Comparison of ENCODE assay signal across 1 cellular context in the genomic region with DNA sequence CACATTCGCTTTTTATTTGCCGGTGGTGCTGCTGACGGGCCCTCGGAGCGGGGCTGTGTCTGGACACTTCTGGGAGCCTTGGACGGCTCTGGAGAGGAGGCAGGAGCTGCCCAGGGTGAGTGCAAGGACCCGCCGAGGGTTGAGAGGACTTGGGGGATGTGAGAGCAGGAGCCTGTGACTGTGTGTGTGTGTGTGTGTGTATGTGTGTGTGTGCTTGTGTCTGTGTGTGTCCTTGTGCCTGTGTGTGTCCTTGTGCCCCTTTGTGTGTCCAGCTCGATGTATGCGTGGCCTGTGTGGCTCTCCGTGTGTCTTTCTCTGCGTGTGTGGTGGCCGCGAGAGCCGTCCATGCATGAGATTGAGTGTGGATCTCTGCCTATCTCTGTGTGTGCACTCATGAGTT.
TF ChIP-seq lines count a peak whose summit lies in the region.

No MANE protein-coding gene starts in this region.

TF ChIP-seq in WTC11, 78 proteins besides CTCF, POLR2A, EP300 and RAD21 (continued from another document):
- no peak for TF ChIP-seq E2F5 (CRISPR knock-in tag; IDR thresholded peaks at IDR 0.05)
- no peak for TF ChIP-seq NFE2L1 (CRISPR knock-in tag; IDR thresholded peaks at IDR 0.05)
- no peak for TF ChIP-seq RORB (CRISPR knock-in tag; IDR thresholded peaks at IDR 0.05)
- no peak for TF ChIP-seq RELA (CRISPR knock-in tag; IDR thresholded peaks at IDR 0.05; ENCODE audit: borderline replicate concordance)
- TF ChIP-seq FOXK1 (CRISPR knock-in tag; IDR thresholded peaks at IDR 0.05), result no peak
- no peak for TF ChIP-seq GTF2I (CRISPR knock-in tag; conservative IDR thresholded peaks at IDR 0.05)
- TF ChIP-seq, protein P1, sequence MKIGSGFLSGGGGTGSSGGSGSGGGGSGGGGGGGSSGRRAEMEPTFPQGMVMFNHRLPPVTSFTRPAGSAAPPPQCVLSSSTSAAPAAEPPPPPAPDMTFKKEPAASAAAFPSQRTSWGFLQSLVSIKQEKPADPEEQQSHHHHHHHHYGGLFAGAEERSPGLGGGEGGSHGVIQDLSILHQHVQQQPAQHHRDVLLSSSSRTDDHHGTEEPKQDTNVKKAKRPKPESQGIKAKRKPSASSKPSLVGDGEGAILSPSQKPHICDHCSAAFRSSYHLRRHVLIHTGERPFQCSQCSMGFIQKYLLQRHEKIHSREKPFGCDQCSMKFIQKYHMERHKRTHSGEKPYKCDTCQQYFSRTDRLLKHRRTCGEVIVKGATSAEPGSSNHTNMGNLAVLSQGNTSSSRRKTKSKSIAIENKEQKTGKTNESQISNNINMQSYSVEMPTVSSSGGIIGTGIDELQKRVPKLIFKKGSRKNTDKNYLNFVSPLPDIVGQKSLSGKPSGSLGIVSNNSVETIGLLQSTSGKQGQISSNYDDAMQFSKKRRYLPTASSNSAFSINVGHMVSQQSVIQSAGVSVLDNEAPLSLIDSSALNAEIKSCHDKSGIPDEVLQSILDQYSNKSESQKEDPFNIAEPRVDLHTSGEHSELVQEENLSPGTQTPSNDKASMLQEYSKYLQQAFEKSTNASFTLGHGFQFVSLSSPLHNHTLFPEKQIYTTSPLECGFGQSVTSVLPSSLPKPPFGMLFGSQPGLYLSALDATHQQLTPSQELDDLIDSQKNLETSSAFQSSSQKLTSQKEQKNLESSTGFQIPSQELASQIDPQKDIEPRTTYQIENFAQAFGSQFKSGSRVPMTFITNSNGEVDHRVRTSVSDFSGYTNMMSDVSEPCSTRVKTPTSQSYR (CRISPR knock-in tag; IDR thresholded peaks at IDR 0.05), result no peak
- no peak for TF ChIP-seq SMAD3 (CRISPR knock-in tag; IDR thresholded peaks at IDR 0.05; ENCODE audit: borderline replicate concordance)
- TF ChIP-seq ZNF317 (CRISPR knock-in tag; IDR thresholded peaks at IDR 0.05; ENCODE audit: borderline replicate concordance, low read depth), result no peak
- TF ChIP-seq, protein P2, sequence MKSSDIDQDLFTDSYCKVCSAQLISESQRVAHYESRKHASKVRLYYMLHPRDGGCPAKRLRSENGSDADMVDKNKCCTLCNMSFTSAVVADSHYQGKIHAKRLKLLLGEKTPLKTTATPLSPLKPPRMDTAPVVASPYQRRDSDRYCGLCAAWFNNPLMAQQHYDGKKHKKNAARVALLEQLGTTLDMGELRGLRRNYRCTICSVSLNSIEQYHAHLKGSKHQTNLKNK (CRISPR knock-in tag; IDR thresholded peaks at IDR 0.05), result no peak
- no peak for TF ChIP-seq ZNF423 (CRISPR knock-in tag; IDR thresholded peaks at IDR 0.05)
- TF ChIP-seq USF2 (CRISPR knock-in tag; IDR thresholded peaks at IDR 0.05), result no peak
- no peak for TF ChIP-seq E2F4 (CRISPR knock-in tag; IDR thresholded peaks at IDR 0.05; ENCODE audit: borderline replicate concordance, low read depth)
- TF ChIP-seq HMGA2 (CRISPR knock-in tag; IDR thresholded peaks at IDR 0.05), result no peak
- TF ChIP-seq TEAD4 (CRISPR knock-in tag; IDR thresholded peaks at IDR 0.05), result no peak
- no peak for TF ChIP-seq AR (CRISPR knock-in tag; IDR thresholded peaks at IDR 0.05)
- TF ChIP-seq ZBTB21 (CRISPR knock-in tag; IDR thresholded peaks at IDR 0.05; ENCODE audit: borderline replicate concordance), result no peak
